9 cellular contexts compared by ENCODE assay signal in the genomic region with DNA sequence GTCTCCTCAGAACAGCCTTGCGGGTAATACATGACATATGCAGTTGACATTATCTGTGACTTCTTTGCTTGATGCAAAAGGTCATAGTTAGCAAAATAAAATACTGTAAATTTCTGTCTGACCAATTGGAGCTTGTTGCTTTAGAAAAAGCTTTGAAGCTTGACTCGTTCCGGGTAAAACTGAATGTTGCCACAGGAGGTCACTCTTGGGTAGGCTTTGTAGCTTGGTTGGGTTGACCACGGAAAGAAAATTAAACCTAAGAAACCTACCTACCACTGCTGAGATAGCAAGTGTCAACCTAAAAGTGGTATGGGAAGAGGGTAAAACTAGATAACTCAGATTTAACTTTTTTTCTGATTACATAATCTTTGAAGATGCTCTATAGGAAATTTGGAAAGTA. TPM values are rescaled to one million over a fixed set of nuclear protein-coding genes. Genes with fewer than 3 reads are reported as not detected.
DNase-seq lines count a peak whose midpoint lies in the region; ATAC-seq and TF ChIP-seq lines count a peak whose summit lies in the region.
"Had no signal": no experiment of that assay in that cellular context is flagged by ENCODE, and none has a peak within 500 bp of the region (broad histone marks: within the 10 kb centered on the region; RNA-seq: fewer than 3 reads in every experiment).

No MANE protein-coding gene starts in this region.

- H3K9ac ChIP-seq in Loucy (ENCODE audit: low read depth, low read length, poor library complexity, severe bottlenecking): no peak overlapping the region

- BruUV-seq in Calu3 (replicated peaks; lab: Mats Ljungman, UMichigan): no TSS peak

- H3K79me2 ChIP-seq in Loucy (ENCODE audit: insufficient read depth, low read length): no peaks in the 10 kb centered on the region

- H3K4me3 ChIP-seq in Loucy (ENCODE audit: low read length, poor library complexity, severe bottlenecking) (no peak overlapping the region), fibroblast of pulmonary artery (replicated peaks; ENCODE audit: low read depth, low read length) (no peak overlapping the region)

- TF ChIP-seq CTCF in Calu3 (IDR thresholded peaks at IDR 0.05; ENCODE audit: unreplicated experiment): peak; percentile 27
- peak; percentile 63 for TF ChIP-seq CTCF in Loucy (conservative IDR thresholded peaks at IDR 0.05; ENCODE audit: low read length)
- peak; percentile 53 for TF ChIP-seq CTCF in fibroblast of pulmonary artery (IDR thresholded peaks at IDR 0.05; ENCODE audit: low read length, missing control alignments)

- no peaks in the 10 kb centered on the region for H3K9me3 Mint-ChIP-seq in Calu3 (ENCODE audit: low read depth, unreplicated experiment)
- no peaks in the 10 kb centered on the region for H3K9me3 Mint-ChIP-seq in activated CD4-positive, alpha-beta T cell treated with anti-CD3 and anti-CD28 coated beads, Interleukin-2, amount 10 ng/mL, durations not matched to agents 24 days and 14 days

- H3F3A ChIP-seq in Loucy (ENCODE audit: low read depth): no peaks in the 10 kb centered on the region

- H3K4me1 Mint-ChIP-seq in Calu3 (ENCODE audit: low read depth, unreplicated experiment): no peaks in the 10 kb centered on the region
- peaks cover 23% of the 10 kb centered on the region for H3K4me1 Mint-ChIP-seq in activated CD4-positive, alpha-beta T cell treated with anti-CD3 and anti-CD28 coated beads, Interleukin-2, amount 10 ng/mL, durations not matched to agents 24 days and 14 days

- no peaks in the 10 kb centered on the region for H3K9me2 ChIP-seq in Loucy (replicated peaks; ENCODE audit: low read depth, low read length)

- H3K4me1 ChIP-seq in Loucy (ENCODE audit: insufficient read depth, low read length, poor library complexity, severe bottlenecking): no peaks in the 10 kb centered on the region

- H4K20me1 ChIP-seq in Loucy (ENCODE audit: insufficient read depth, low read length, poor library complexity, severe bottlenecking): no peaks in the 10 kb centered on the region

- H3K36me3 ChIP-seq in Loucy (ENCODE audit: insufficient read depth, low read length): peaks cover 12% of the 10 kb centered on the region; the same call in 1 of the 2 replicates

- peaks cover 6% of the 10 kb centered on the region for H3K36me3 Mint-ChIP-seq in Calu3 (ENCODE audit: insufficient read depth, unreplicated experiment)
- H3K36me3 Mint-ChIP-seq in activated CD4-positive, alpha-beta T cell treated with anti-CD3 and anti-CD28 coated beads, Interleukin-2, amount 10 ng/mL, durations not matched to agents 24 days and 14 days (ENCODE audit: low read depth): peaks cover 45% of the 10 kb centered on the region

- H3K4me2 ChIP-seq in Loucy (ENCODE audit: low read depth, low read length, poor library complexity, severe bottlenecking): no peak overlapping the region

- H3K4me3 Mint-ChIP-seq in Calu3 (ENCODE audit: low read depth, unreplicated experiment): no peak overlapping the region
- no peak overlapping the region for H3K4me3 Mint-ChIP-seq in activated CD4-positive, alpha-beta T cell treated with anti-CD3 and anti-CD28 coated beads, Interleukin-2, amount 10 ng/mL, durations not matched to agents 24 days and 14 days

- CTCF ChIA-PET in Calu3 (lab: Charles Lee): interaction anchor here (0.6 to 1.1 kb wide), 6 partner anchors 29 to 832 kb away, joined by 3 to 14 read pairs (median 4); no protein-coding TSS in a partner anchor

- H3K27ac Mint-ChIP-seq in Calu3 (ENCODE audit: unreplicated experiment): no peak overlapping the region
- no peak overlapping the region for H3K27ac Mint-ChIP-seq in activated CD4-positive, alpha-beta T cell treated with anti-CD3 and anti-CD28 coated beads, Interleukin-2, amount 10 ng/mL, durations not matched to agents 24 days and 14 days

- no peaks in the 10 kb centered on the region for H3K9me3 ChIP-seq in Loucy (ENCODE audit: insufficient read depth, low read depth, low read length)

- H3K27me3 ChIP-seq in Loucy (ENCODE audit: insufficient read depth, low read length, poor library complexity, severe bottlenecking): no peaks in the 10 kb centered on the region

- ATAC-seq in GM18867 (IDR thresholded peaks at IDR 0.05; ENCODE audit: unreplicated experiment): peak; percentile 88
- ATAC-seq in HG02852 (IDR thresholded peaks at IDR 0.05; ENCODE audit: unreplicated experiment): no peak

- DNase-seq in Calu3: peak; percentile 60
- DNase-seq in activated CD4-positive, alpha-beta T cell treated with anti-CD3 and anti-CD28 coated beads, Interleukin-2, amount 10 ng/mL, durations not matched to agents 24 days and 14 days: peak; percentile 86
- DNase-seq in fibroblast of pulmonary artery (ENCODE audit: low read depth): peak; percentile 71
- peak; percentile 48 for DNase-seq in renal cortical epithelial cell (ENCODE audit: low read depth)
- no peak for DNase-seq in HK-2 (ENCODE audit: unreplicated experiment)

- intact Hi-C loops in Calu3 (cut with micrococcal nuclease; ENCODE audit: unreplicated experiment): loop anchor here (1.0 kb wide), 2 partner anchors 80 to 87 kb away; no protein-coding TSS in a partner anchor
- intact Hi-C loops in activated CD4-positive, alpha-beta T cell treated with anti-CD3 and anti-CD28 coated beads, Interleukin-2, amount 10 ng/mL, durations not matched to agents 24 days and 14 days (cut with micrococcal nuclease): loop anchor here (1.0 to 10.0 kb wide), 3 partner anchors 80 to 670 kb away; no protein-coding TSS in a partner anchor

- no peak overlapping the region for H2AFZ ChIP-seq in Loucy (ENCODE audit: low read length)

- H3K27me3 Mint-ChIP-seq in Calu3 (ENCODE audit: unreplicated experiment): no peaks in the 10 kb centered on the region
- no peaks in the 10 kb centered on the region for H3K27me3 Mint-ChIP-seq in activated CD4-positive, alpha-beta T cell treated with anti-CD3 and anti-CD28 coated beads, Interleukin-2, amount 10 ng/mL, durations not matched to agents 24 days and 14 days

RNA-seq across cellular contexts. Expression of a gene that starts 23.2 kb away (rescaled TPM):
- total RNA-seq in Calu3 (2022): 95.9 and 102 TPM in 2 replicates
- 111 and 115 TPM in 2 replicates for total RNA-seq in activated CD4-positive, alpha-beta T cell treated with anti-CD3 and anti-CD28 coated beads, Interleukin-2, amount 10 ng/mL, durations not matched to agents 24 days and 14 days
- total RNA-seq in renal cortical epithelial cell: 36.7 and 62.7 TPM in 2 replicates

RNA-seq across cellular contexts. Expression of a gene that starts 52.4 kb away (rescaled TPM):
- total RNA-seq in Calu3 (2022) (not detected in 2 replicates), renal cortical epithelial cell (not detected in 2 replicates)
- 0.12 and 0.17 TPM in 2 replicates for total RNA-seq in activated CD4-positive, alpha-beta T cell treated with anti-CD3 and anti-CD28 coated beads, Interleukin-2, amount 10 ng/mL, durations not matched to agents 24 days and 14 days
- total RNA-seq: activated CD8-positive, alpha-beta memory T cell treated with anti-CD3 and anti-CD28 coated beads for 36 hours had no signal
